22 cellular contexts compared by ENCODE assay signal in the genomic region with DNA sequence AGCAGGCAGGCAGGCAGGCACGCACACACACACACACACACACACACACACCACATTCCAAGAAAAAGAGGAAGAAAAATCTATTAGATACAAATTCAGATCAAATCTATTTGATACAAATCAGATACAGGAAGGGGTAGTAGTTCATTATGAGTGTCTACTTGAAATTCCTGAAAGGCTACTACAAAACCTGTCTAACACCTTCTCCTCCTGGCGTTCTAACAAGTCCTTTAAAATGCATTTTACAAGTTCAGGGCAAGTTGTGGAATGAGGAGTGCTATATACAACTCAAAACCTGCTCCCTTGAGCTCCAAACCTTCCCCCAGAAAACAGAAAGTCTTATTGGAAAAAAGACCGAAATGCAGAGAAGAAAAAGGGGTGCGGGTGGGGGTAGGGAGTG. TPM values are rescaled to one million over a fixed set of nuclear protein-coding genes. Genes with fewer than 3 reads are reported as not detected.
A peak's percentile ranks its signal among the peaks of the same experiment; 100 is the strongest.
DNase-seq lines count a peak whose midpoint lies in the region; ATAC-seq, FAIRE-seq and TF ChIP-seq lines count a peak whose summit lies in the region.
"Had no signal": no experiment of that assay in that cellular context is flagged by ENCODE, and none has a peak within 500 bp of the region (broad histone marks: within the 10 kb centered on the region; RNA-seq: fewer than 3 reads in every experiment).

No MANE protein-coding gene starts in this region.

- peak overlapping the region; percentile 75 for H2BK20ac ChIP-seq in H9 (ENCODE audit: low read depth, low read length, poor library complexity, severe bottlenecking)

- no peak for TF ChIP-seq POLR2A in GM12891 (IDR thresholded peaks at IDR 0.05; ENCODE audit: low read depth, low read length)
- no peak for TF ChIP-seq POLR2A in right lobe of liver (IDR thresholded peaks at IDR 0.05)

- H3K27ac Mint-ChIP-seq in H9 = no peak overlapping the region
- H3K27ac Mint-ChIP-seq: activated B cell treated with CpG ODN at 0.5 μM for 24 hours; activated naive CD8-positive, alpha-beta T cell; CD4-positive, alpha-beta memory T cell; T-helper 17 cell had no signal

- in situ Hi-C loops in Panc1 (cut with HindIII; ENCODE audit: low pct_unique_long_range_greater_than_20kb, low sequenced_read_pairs) = no loop called here

- H2AFZ ChIP-seq in H9 (ENCODE audit: low read length) (no peak overlapping the region), trophoblast cell (ENCODE audit: insufficient read depth, low read length, poor library complexity) (no peak overlapping the region)

- DNase-seq in H9 (no peak), Panc1 (ENCODE audit: low read depth, low spot score) (peak; percentile 13), trophoblast cell (peak; percentile 24 to 83), middle frontal gyrus (ENCODE audit: extremely low spot score, low spot score) (no peak), GM12891 (ENCODE audit: insufficient read length, low spot score) (no peak), right lobe of liver (no peak), D721Med (ENCODE audit: insufficient read length, low spot score) (no peak)
- DNase-seq: activated B cell treated with CpG ODN at 0.5 μM for 24 hours; DMS79 treated with DMSO at 0.1 percent for 48 hours; mesenchymal stem cell; NCI-H1048; NCI-H526; SIG-M5; stimulated activated CD4-positive, alpha-beta T cell treated with anti-CD3 and anti-CD28 coated beads, Interleukin-12 subunit alpha, Interleukin-12 subunit beta, amount 100 ng/mL, for 4 hours; T-helper 17 cell; tibial artery had no signal

- H3K27ac ChIP-seq in H9 (ENCODE audit: insufficient read length, low read depth, low read length) = no peak overlapping the region
- peak overlapping the region; percentile 93 for H3K27ac ChIP-seq in Panc1 (ENCODE audit: low read length)
- peak overlapping the region; percentile 80 to 87 for H3K27ac ChIP-seq in esophagus (ENCODE audit: low read depth in 2 of 2, low read length in 1 of 2)
- H3K27ac ChIP-seq in trophoblast cell (ENCODE audit: low read depth, low read length) = peak overlapping the region; percentile 75
- H3K27ac ChIP-seq in right lobe of liver = no peak overlapping the region
- H3K27ac ChIP-seq: coronary artery, tibial artery had no signal

- H3K4me1 Mint-ChIP-seq in H9 = peaks cover 10 to 14% of the 10 kb centered on the region in 2 experiments
- H3K4me1 Mint-ChIP-seq: activated B cell treated with CpG ODN at 0.5 μM for 24 hours; CD4-positive, alpha-beta memory T cell; T-helper 17 cell had no signal

- no peaks in the 10 kb centered on the region for H3K27me3 Mint-ChIP-seq in H9 (ENCODE audit: low read depth)
- H3K27me3 Mint-ChIP-seq: activated B cell treated with CpG ODN at 0.5 μM for 24 hours; activated naive CD8-positive, alpha-beta T cell; CD4-positive, alpha-beta memory T cell; T-helper 17 cell had no signal

- WGBS in H9 (ENCODE audit: extremely low coverage, insufficient read length, low lambda C conversion rate) = no CpG with 5 or more reads among the region's 4 CpGs
- WGBS in esophagus, 2 donors = 46 to 56% methylated on average over 4 of the region's 4 CpGs
- WGBS in trophoblast cell (ENCODE audit: extremely low coverage, insufficient coverage, insufficient read length) = no CpG with 5 or more reads among the region's 4 CpGs
- whole genome bisulfite sequencing in right lobe of liver (ENCODE audit: insufficient coverage, low coverage, low lambda C conversion rate, missing lambda C conversion rate) = 74% methylated on average over 4 of the region's 4 CpGs

- no peak overlapping the region for H2BK5ac ChIP-seq in H9 (ENCODE audit: insufficient read length, low read length)
- peak overlapping the region; percentile 6 for H2BK5ac ChIP-seq in trophoblast cell (ENCODE audit: low read depth, low read length, poor library complexity)

- ATAC-seq in Panc1 = peak; percentile 32
- ATAC-seq in right lobe of liver = no peak
- ATAC-seq: K562 had no signal

- BruUV-seq in Panc1 (replicated peaks; lab: Mats Ljungman, UMichigan) = TSS peak; percentile 74

- no peaks in the 10 kb centered on the region for H3K23me2 ChIP-seq in H9 (ENCODE audit: insufficient read length, low read depth, low read length, poor library complexity, severe bottlenecking)

- H3K79me1 ChIP-seq in H9 (ENCODE audit: insufficient read depth, low read depth, low read length, poor library complexity, severe bottlenecking) (peaks cover 4% of the 10 kb centered on the region), trophoblast cell (ENCODE audit: low read length) (no peaks in the 10 kb centered on the region)

- peaks cover 6 to 7% of the 10 kb centered on the region in 2 experiments; a peak in 4 of 5 replicates for H3K9me3 Mint-ChIP-seq in H9

- H2AK5ac ChIP-seq in H9 (ENCODE audit: insufficient read length, low read length) (no peak overlapping the region), trophoblast cell (ENCODE audit: low read length) (no peak overlapping the region)

- no peaks in the 10 kb centered on the region for H3K27me3 ChIP-seq in H9 (ENCODE audit: insufficient read depth, low read length)
- no peaks in the 10 kb centered on the region for H3K27me3 ChIP-seq in Panc1 (ENCODE audit: control insufficient read depth, insufficient read depth, low read length)
- H3K27me3 ChIP-seq in esophagus (ENCODE audit: control insufficient read depth in 1 of 2, insufficient read depth in 2 of 2, low read length in 2 of 2) = no peaks in the 10 kb centered on the region
- H3K27me3 ChIP-seq in trophoblast cell (ENCODE audit: insufficient read depth, low read length) = no peaks in the 10 kb centered on the region
- no peaks in the 10 kb centered on the region for H3K27me3 ChIP-seq in right lobe of liver
- H3K27me3 ChIP-seq: tibial artery had no signal

- FAIRE-seq in GM12891 (lab: Jason Lieb, UNC) = no peak
- FAIRE-seq in D721Med (lab: Jason Lieb, UNC) = no peak
- FAIRE-seq: GM18507, K562 had no signal

- CTCF ChIA-PET in Panc1 (lab: Charles Lee) = no interaction called here

- H3K18ac ChIP-seq in H9 (ENCODE audit: insufficient read length, low read depth, low read length) (no peak overlapping the region), trophoblast cell (ENCODE audit: low read length) (no peak overlapping the region)

- H3K9ac ChIP-seq in H9 (ENCODE audit: extremely low read depth, insufficient read length, low read length) (no peak overlapping the region), trophoblast cell (ENCODE audit: low read length) (no peak overlapping the region)

- H3K23ac ChIP-seq in H9 (ENCODE audit: insufficient read length, low read depth, low read length) (no peak overlapping the region), trophoblast cell (ENCODE audit: low read length) (no peak overlapping the region)

- H3K4me2 ChIP-seq in H9 (ENCODE audit: insufficient read depth, insufficient read length, low read length) = no peak overlapping the region
- peak overlapping the region; percentile 44 for H3K4me2 ChIP-seq in trophoblast cell (ENCODE audit: low read length)

- H2BK15ac ChIP-seq in H9 (ENCODE audit: low read depth, low read length) = no peak overlapping the region

- POLR2A ChIA-PET in Panc1 (lab: Charles Lee) = interaction anchor here (0.6 kb wide), 1 partner anchor 80 kb away, joined by 3 read pairs; no protein-coding TSS in a partner anchor

- no peak overlapping the region for H4K12ac ChIP-seq in trophoblast cell (ENCODE audit: low read depth, low read length)

- H4K20me1 ChIP-seq in H9 (ENCODE audit: control insufficient read depth, insufficient read depth, insufficient read length) = no peaks in the 10 kb centered on the region

- H4K5ac ChIP-seq in H9 (ENCODE audit: insufficient read length, low read depth, low read length) = no peak overlapping the region

- peaks cover 6% of the 10 kb centered on the region for H3K4me1 ChIP-seq in H9 (ENCODE audit: insufficient read depth, low read length)
- H3K4me1 ChIP-seq in Panc1 (ENCODE audit: control insufficient read depth, insufficient read depth, low read length) = peaks cover 47% of the 10 kb centered on the region
- no peaks in the 10 kb centered on the region for H3K4me1 ChIP-seq in esophagus (ENCODE audit: control insufficient read depth in 2 of 2, insufficient read depth in 2 of 2, low read length in 1 of 2)
- H3K4me1 ChIP-seq in trophoblast cell (ENCODE audit: control insufficient read depth in 1 of 2, insufficient read depth in 2 of 2, low read length in 2 of 2) = peaks cover 2 to 7% of the 10 kb centered on the region in 2 experiments
- peaks cover 0 to 4% (median 0%) of the 10 kb centered on the region in 4 donors for H3K4me1 ChIP-seq in right lobe of liver

- H3K79me2 ChIP-seq in H9 (ENCODE audit: insufficient read depth, low read length) = no peaks in the 10 kb centered on the region; the same call in 1 of the 2 replicates
- H3K79me2 ChIP-seq in trophoblast cell (ENCODE audit: control insufficient read depth, insufficient read depth, low read length, poor library complexity) = no peaks in the 10 kb centered on the region

- H3K14ac ChIP-seq in H9 (ENCODE audit: insufficient read depth, low read length) = no peak overlapping the region
- no peak overlapping the region for H3K14ac ChIP-seq in trophoblast cell (ENCODE audit: low read length)

- no peak overlapping the region for H3K4me3 Mint-ChIP-seq in H9
- H3K4me3 Mint-ChIP-seq: activated B cell treated with CpG ODN at 0.5 μM for 24 hours; activated naive CD8-positive, alpha-beta T cell; CD4-positive, alpha-beta memory T cell; T-helper 17 cell had no signal

- H4K8ac ChIP-seq in H9 (replicated peaks; ENCODE audit: insufficient read length, low read depth, low read length) = no peak overlapping the region
- H4K8ac ChIP-seq in trophoblast cell (ENCODE audit: low read depth, low read length) = no peak overlapping the region

- H2BK12ac ChIP-seq in H9 (ENCODE audit: insufficient read length, low read depth, low read length) = no peak overlapping the region
- no peak overlapping the region for H2BK12ac ChIP-seq in trophoblast cell (ENCODE audit: low read length)

- TF ChIP-seq CTCF in H9 (conservative IDR thresholded peaks at IDR 0.05) = no peak
- no peak for TF ChIP-seq CTCF in Panc1 (IDR thresholded peaks at IDR 0.05)
- TF ChIP-seq CTCF in right lobe of liver (IDR thresholded peaks at IDR 0.05) = no peak
- no peak for TF ChIP-seq CTCF in D721Med (IDR thresholded peaks at IDR 0.05; ENCODE audit: insufficient read depth, missing control alignments)

- H2BK120ac ChIP-seq in H9 (ENCODE audit: low read depth, low read length, poor library complexity, severe bottlenecking) (no peak overlapping the region), trophoblast cell (ENCODE audit: insufficient read depth, low read length, poor library complexity) (no peak overlapping the region)

- H3K56ac ChIP-seq in H9 (ENCODE audit: insufficient read length, low read depth, low read length) = no peak overlapping the region

- H4K91ac ChIP-seq in H9 (ENCODE audit: insufficient read length, low read depth, low read length) = no peak overlapping the region
- H4K91ac ChIP-seq in trophoblast cell (ENCODE audit: low read depth, low read length) = no peak overlapping the region

- H3K4me3 ChIP-seq in Panc1 (ENCODE audit: low read depth in 2 of 2, low read length in 2 of 2) (peak overlapping the region; percentile 22 to 62), esophagus (ENCODE audit: low read depth in 1 of 2, low read length in 2 of 2) (peak overlapping the region; percentile 14 to 63), trophoblast cell (ENCODE audit: low read depth, low read length) (no peak overlapping the region), right lobe of liver (no peak overlapping the region)
- H3K4me3 ChIP-seq: coronary artery, K562, tibial artery had no signal

- no peaks in the 10 kb centered on the region for H3K9me3 ChIP-seq in H9 (ENCODE audit: control insufficient read depth, low read depth, low read length)
- peaks cover under 1% of the 10 kb centered on the region; the same call in 1 of the 2 replicates for H3K9me3 ChIP-seq in Panc1 (ENCODE audit: control insufficient read depth, insufficient read depth, low read depth, low read length)
- no peaks in the 10 kb centered on the region for H3K9me3 ChIP-seq in esophagus (ENCODE audit: control insufficient read depth in 2 of 2, insufficient read depth in 1 of 2, low read depth in 1 of 2, low read length in 1 of 2)
- no peaks in the 10 kb centered on the region for H3K9me3 ChIP-seq in trophoblast cell (ENCODE audit: insufficient read depth, low read depth, low read length)
- no peaks in the 10 kb centered on the region for H3K9me3 ChIP-seq in right lobe of liver
- H3K9me3 ChIP-seq: tibial artery had no signal

- intact Hi-C loops in Panc1 (cut with micrococcal nuclease; ENCODE audit: unreplicated experiment) = loop anchor here (5.0 to 10.0 kb wide), 2 partner anchors 47 to 74 kb away; no protein-coding TSS in a partner anchor
- intact Hi-C loops in right lobe of liver (cut with DNase I) = no loop called here

- no peaks in the 10 kb centered on the region for H3K36me3 ChIP-seq in Panc1 (ENCODE audit: control insufficient read depth, insufficient read depth, low read length)
- H3K36me3 ChIP-seq in esophagus (ENCODE audit: control insufficient read depth in 2 of 2, insufficient read depth in 2 of 2, low read length in 1 of 2) = no peaks in the 10 kb centered on the region
- H3K36me3 ChIP-seq in trophoblast cell (ENCODE audit: control insufficient read depth in 1 of 2, insufficient read depth in 2 of 2, low read length in 2 of 2) = no peaks in the 10 kb centered on the region
- no peaks in the 10 kb centered on the region for H3K36me3 ChIP-seq in right lobe of liver
- H3K36me3 ChIP-seq: tibial artery had no signal

- no peak overlapping the region for H3T11ph ChIP-seq in H9 (ENCODE audit: low read length)

- H3K4ac ChIP-seq in H9 (ENCODE audit: low read depth, low read length) = no peak overlapping the region
- H3K4ac ChIP-seq in trophoblast cell (ENCODE audit: low read depth, low read length) = no peak overlapping the region

- peaks cover 5 to 13% (median 8%) of the 10 kb centered on the region in 3 experiments; a peak in 5 of 7 replicates for H3K36me3 Mint-ChIP-seq in H9 (ENCODE audit: insufficient read depth in 1 of 3, low read depth in 3 of 3)
- H3K36me3 Mint-ChIP-seq: CD4-positive, alpha-beta memory T cell had no signal

RNA-seq across cellular contexts. Expression of gene ARHGAP32, which starts 0.5 kb away (rescaled TPM):
- total RNA-seq in H9 (2021) = 21.0 and 22.0 TPM in 2 replicates
- total RNA-seq in Panc1 (2021; ENCODE audit: unreplicated experiment) = 44.6 TPM
- polyA plus RNA-seq in Panc1 (2012; ENCODE audit: insufficient read length) = 14.2 TPM
- 10 to 100 TPM; 17.8 to 18.9 TPM for polyA plus RNA-seq in esophagus
- polyA plus RNA-seq in trophoblast cell (2013) = 18.5 TPM in 2 replicates
- polyA plus RNA-seq in GM12891 (2012; ENCODE audit: low read depth, missing spikeins) = 0.03 TPM
- total RNA-seq in right lobe of liver = 10 to 100 TPM in 3 of 6 experiments, 1 to 10 TPM in 3; 5.0 to 12.3 (median 10.0) TPM
- polyA plus RNA-seq: K562 had no signal

Comparison
In these comparisons a context has a peak if more than half of its experiments do, and no peak if none do; other contexts are left out.
1. DNase-seq: peak in Panc1 (single experiment) and trophoblast cell (2 of 2); none in H9 (single experiment), middle frontal gyrus (single experiment), GM12891 (single experiment), right lobe of liver (0 of 3) and D721Med (single experiment).
2. H3K27ac ChIP-seq: peak in Panc1 (single experiment), esophagus (2 of 2) and trophoblast cell (single experiment); none in H9 (single experiment) and right lobe of liver (0 of 3).
3. H3K4me3 ChIP-seq: peak in Panc1 (2 of 2) and esophagus (2 of 2); none in trophoblast cell (single experiment) and right lobe of liver (0 of 3).